ENCODE assay signal across 11 cellular contexts in the genomic region with DNA sequence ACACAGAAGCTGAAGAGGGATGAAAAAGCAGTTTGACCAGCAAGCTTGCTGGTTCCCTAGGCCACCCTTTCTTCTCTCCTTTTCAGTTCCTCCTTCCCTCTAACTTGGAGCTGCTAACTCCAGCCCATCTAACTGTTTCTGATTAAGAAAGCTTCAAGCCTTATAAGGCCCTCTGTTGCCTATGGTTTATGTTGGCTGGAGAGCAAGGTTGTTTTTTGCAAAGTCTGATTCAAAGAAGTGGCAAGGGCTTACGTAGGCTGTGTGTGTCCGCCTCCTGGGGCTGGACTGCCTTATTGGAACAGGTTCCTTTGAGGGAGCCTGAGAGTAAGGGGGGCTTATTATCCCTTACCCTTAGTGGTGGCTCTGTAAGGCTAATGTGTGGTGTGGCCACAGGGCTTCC. TPM values are rescaled to one million over a fixed set of nuclear protein-coding genes. Genes with fewer than 3 reads are reported as not detected.
DNase-seq lines count a peak whose midpoint lies in the region; ATAC-seq and TF ChIP-seq lines count a peak whose summit lies in the region.
"Had no signal": no experiment of that assay in that cellular context is flagged by ENCODE, and none has a peak within 500 bp of the region (broad histone marks: within the 10 kb centered on the region; RNA-seq: fewer than 3 reads in every experiment).

No MANE protein-coding gene starts in this region.

- DNase-seq in RPMI8226: peak; percentile 25
- peak; percentile 76 for DNase-seq in fibroblast of the aortic adventitia (ENCODE audit: low read depth)
- DNase-seq in progenitor cell of endocrine pancreas (ENCODE audit: low spot score, unreplicated experiment): no peak
- no peak for DNase-seq in activated T-helper 2 cell treated with anti-CD3 and anti-CD28 coated beads, Interferon-gamma antibody, Interleukin-2, Interleukin-4, amounts not matched to agents 10 μg/mL and 5 μg/mL and 100 μg/mL, durations not matched to agents 14 hours and 24 hours and 36 hours (ENCODE audit: low spot score)
- DNase-seq in WTC11 (ENCODE audit: low spot score): no peak
- no peak for DNase-seq in HCEC 1CT
- DNase-seq: DMS 273 treated with DMSO at 0.1 percent for 48 hours; stimulated activated CD8-positive, alpha-beta memory T cell treated with anti-CD3 and anti-CD28 coated beads, Interleukin-4, amount 100 ng/mL, for 48 hours; T-helper 1 cell had no signal

- peak overlapping the region in 3 of 5 donors; percentile 9 to 49 (median 32) for H3K9ac ChIP-seq in subcutaneous abdominal adipose tissue (ENCODE audit: low read length in 5 of 5)

- CTCF ChIA-PET in WTC11 (lab: Charles Lee): interaction anchor here (1.1 to 3.3 kb wide), 4 partner anchors 12 to 86 kb away, joined by 3 to 14 read pairs (median 4); no protein-coding TSS in a partner anchor

- H3K27ac Mint-ChIP-seq in progenitor cell of endocrine pancreas (no peak overlapping the region), WTC11 (no peak overlapping the region)
- no peak overlapping the region for H3K27ac Mint-ChIP-seq in activated T-helper 2 cell treated with anti-CD3 and anti-CD28 coated beads, Interferon-gamma antibody, Interleukin-2, Interleukin-4, amounts not matched to agents 10 μg/mL and 5 μg/mL and 100 μg/mL, durations not matched to agents 14 hours and 24 hours and 36 hours

- peaks cover 3% of the 10 kb centered on the region for H3K36me3 Mint-ChIP-seq in progenitor cell of endocrine pancreas (ENCODE audit: insufficient read depth)
- peaks cover 12% of the 10 kb centered on the region for H3K36me3 Mint-ChIP-seq in activated T-helper 2 cell treated with anti-CD3 and anti-CD28 coated beads, Interferon-gamma antibody, Interleukin-2, Interleukin-4, amounts not matched to agents 10 μg/mL and 5 μg/mL and 100 μg/mL, durations not matched to agents 14 hours and 24 hours and 36 hours (ENCODE audit: low read depth)
- no peaks in the 10 kb centered on the region for H3K36me3 Mint-ChIP-seq in WTC11

- no peaks in the 10 kb centered on the region for H3K36me3 ChIP-seq in subcutaneous abdominal adipose tissue (ENCODE audit: control insufficient read depth in 5 of 5, insufficient read depth in 5 of 5, low read length in 5 of 5)

- TF ChIP-seq CTCF in fibroblast of the aortic adventitia (IDR thresholded peaks at IDR 0.05; ENCODE audit: insufficient read depth, low read length): no peak
- TF ChIP-seq CTCF in progenitor cell of endocrine pancreas (IDR thresholded peaks at IDR 0.05; ENCODE audit: unreplicated experiment): no peak
- no peak for TF ChIP-seq CTCF in WTC11 (IDR thresholded peaks at IDR 0.05)

- H3K4me3 ChIP-seq in fibroblast of the aortic adventitia (ENCODE audit: low read depth, low read length) (no peak overlapping the region), subcutaneous abdominal adipose tissue (ENCODE audit: low read depth in 1 of 5, low read length in 5 of 5) (no peak overlapping the region)

- H3K27me3 Mint-ChIP-seq in progenitor cell of endocrine pancreas: no peaks in the 10 kb centered on the region
- H3K27me3 Mint-ChIP-seq in activated T-helper 2 cell treated with anti-CD3 and anti-CD28 coated beads, Interferon-gamma antibody, Interleukin-2, Interleukin-4, amounts not matched to agents 10 μg/mL and 5 μg/mL and 100 μg/mL, durations not matched to agents 14 hours and 24 hours and 36 hours (ENCODE audit: low read depth): no peaks in the 10 kb centered on the region
- no peaks in the 10 kb centered on the region for H3K27me3 Mint-ChIP-seq in WTC11 (ENCODE audit: low read depth)

- no peak for TF ChIP-seq POLR2A in GM18505 (IDR thresholded peaks at IDR 0.05; ENCODE audit: borderline replicate concordance, extremely low read depth, insufficient read depth, insufficient read length)

- peaks cover 15 to 83% (median 70%) of the 10 kb centered on the region in 5 donors for H3K4me1 ChIP-seq in subcutaneous abdominal adipose tissue (ENCODE audit: control insufficient read depth in 5 of 5, insufficient read depth in 5 of 5, low read length in 5 of 5)

- no peaks in the 10 kb centered on the region for H3K27me3 ChIP-seq in subcutaneous abdominal adipose tissue (ENCODE audit: control insufficient read depth in 5 of 5, insufficient read depth in 4 of 5, low read length in 5 of 5)

- no peak overlapping the region for H3K4me3 Mint-ChIP-seq in progenitor cell of endocrine pancreas (ENCODE audit: low read depth)
- no peak overlapping the region for H3K4me3 Mint-ChIP-seq in activated T-helper 2 cell treated with anti-CD3 and anti-CD28 coated beads, Interferon-gamma antibody, Interleukin-2, Interleukin-4, amounts not matched to agents 10 μg/mL and 5 μg/mL and 100 μg/mL, durations not matched to agents 14 hours and 24 hours and 36 hours (ENCODE audit: low read depth)
- no peak overlapping the region for H3K4me3 Mint-ChIP-seq in WTC11

- H3K4me1 Mint-ChIP-seq in progenitor cell of endocrine pancreas (ENCODE audit: low read depth) (peaks cover 33% of the 10 kb centered on the region), WTC11 (peaks cover 90% of the 10 kb centered on the region)
- peaks cover 26% of the 10 kb centered on the region for H3K4me1 Mint-ChIP-seq in activated T-helper 2 cell treated with anti-CD3 and anti-CD28 coated beads, Interferon-gamma antibody, Interleukin-2, Interleukin-4, amounts not matched to agents 10 μg/mL and 5 μg/mL and 100 μg/mL, durations not matched to agents 14 hours and 24 hours and 36 hours (ENCODE audit: low read depth)

- no peaks in the 10 kb centered on the region for H3K9me3 ChIP-seq in subcutaneous abdominal adipose tissue (ENCODE audit: control insufficient read depth in 5 of 5, low read length in 5 of 5)

- H3K9me3 Mint-ChIP-seq in progenitor cell of endocrine pancreas (ENCODE audit: low read depth): no peaks in the 10 kb centered on the region
- no peaks in the 10 kb centered on the region for H3K9me3 Mint-ChIP-seq in activated T-helper 2 cell treated with anti-CD3 and anti-CD28 coated beads, Interferon-gamma antibody, Interleukin-2, Interleukin-4, amounts not matched to agents 10 μg/mL and 5 μg/mL and 100 μg/mL, durations not matched to agents 14 hours and 24 hours and 36 hours
- H3K9me3 Mint-ChIP-seq in WTC11: no peaks in the 10 kb centered on the region

- peak; percentile 52 for ATAC-seq in GM18505 (IDR thresholded peaks at IDR 0.05; ENCODE audit: unreplicated experiment)
- no peak for ATAC-seq in WTC11

- POLR2A ChIA-PET in WTC11 (lab: Charles Lee): no interaction called here

- peak overlapping the region; percentile 24 for H3K27ac ChIP-seq in subcutaneous abdominal adipose tissue (ENCODE audit: low read depth, low read length)

- intact Hi-C loops in activated T-helper 2 cell treated with anti-CD3 and anti-CD28 coated beads, Interferon-gamma antibody, Interleukin-2, Interleukin-4, amounts not matched to agents 10 μg/mL and 5 μg/mL and 100 μg/mL, durations not matched to agents 14 hours and 24 hours and 36 hours (cut with micrococcal nuclease): no loop called here

TF ChIP-seq in WTC11, 78 proteins besides CTCF, POLR2A, EP300 and RAD21:
- TF ChIP-seq SMAD4 (CRISPR knock-in tag; IDR thresholded peaks at IDR 0.05): no peak
- no peak for TF ChIP-seq ATF3 (CRISPR knock-in tag; conservative IDR thresholded peaks at IDR 0.05)
- no peak for TF ChIP-seq FOXK1 (CRISPR knock-in tag; IDR thresholded peaks at IDR 0.05)
- TF ChIP-seq NFATC4 (CRISPR knock-in tag; IDR thresholded peaks at IDR 0.05): no peak
- TF ChIP-seq CREB1 (CRISPR knock-in tag; IDR thresholded peaks at IDR 0.05): no peak
- no peak for TF ChIP-seq ZNF219 (CRISPR knock-in tag; IDR thresholded peaks at IDR 0.05; ENCODE audit: borderline replicate concordance)
- no peak for TF ChIP-seq E2F5 (CRISPR knock-in tag; IDR thresholded peaks at IDR 0.05)
- TF ChIP-seq, protein P1, sequence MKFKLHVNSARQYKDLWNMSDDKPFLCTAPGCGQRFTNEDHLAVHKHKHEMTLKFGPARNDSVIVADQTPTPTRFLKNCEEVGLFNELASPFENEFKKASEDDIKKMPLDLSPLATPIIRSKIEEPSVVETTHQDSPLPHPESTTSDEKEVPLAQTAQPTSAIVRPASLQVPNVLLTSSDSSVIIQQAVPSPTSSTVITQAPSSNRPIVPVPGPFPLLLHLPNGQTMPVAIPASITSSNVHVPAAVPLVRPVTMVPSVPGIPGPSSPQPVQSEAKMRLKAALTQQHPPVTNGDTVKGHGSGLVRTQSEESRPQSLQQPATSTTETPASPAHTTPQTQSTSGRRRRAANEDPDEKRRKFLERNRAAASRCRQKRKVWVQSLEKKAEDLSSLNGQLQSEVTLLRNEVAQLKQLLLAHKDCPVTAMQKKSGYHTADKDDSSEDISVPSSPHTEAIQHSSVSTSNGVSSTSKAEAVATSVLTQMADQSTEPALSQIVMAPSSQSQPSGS (CRISPR knock-in tag; IDR thresholded peaks at IDR 0.05; ENCODE audit: borderline replicate concordance, low read depth): no peak
- TF ChIP-seq ZBTB21 (CRISPR knock-in tag; IDR thresholded peaks at IDR 0.05; ENCODE audit: borderline replicate concordance): no peak
- no peak for TF ChIP-seq OVOL2 (CRISPR knock-in tag; IDR thresholded peaks at IDR 0.05; ENCODE audit: borderline replicate concordance)
- no peak for TF ChIP-seq IRF1 (CRISPR knock-in tag; IDR thresholded peaks at IDR 0.05)

RNA-seq across cellular contexts. Expression of gene AKAP1, which starts 7.1 kb away (rescaled TPM):
- 12.9 and 23.6 TPM in 2 replicates for total RNA-seq in fibroblast of the aortic adventitia (ENCODE audit: low replicate concordance)
- total RNA-seq in progenitor cell of endocrine pancreas: 63.3 and 67.9 TPM in 2 replicates
- 38.7 and 45.0 TPM in 2 replicates for total RNA-seq in activated T-helper 2 cell treated with anti-CD3 and anti-CD28 coated beads, Interferon-gamma antibody, Interleukin-2, Interleukin-4, amounts not matched to agents 10 μg/mL and 5 μg/mL and 100 μg/mL, durations not matched to agents 14 hours and 24 hours and 36 hours
- total RNA-seq in WTC11 (2021): 55.9 to 74.5 TPM (median 56.2 TPM) in 3 replicates

Comparison
In these comparisons a context has a peak if more than half of its experiments do, and no peak if none do; other contexts are left out.
1. DNase-seq: peak in RPMI8226 (single experiment) and fibroblast of the aortic adventitia (single experiment); none in progenitor cell of endocrine pancreas (single experiment), activated T-helper 2 cell treated with anti-CD3 and anti-CD28 coated beads, Interferon-gamma antibody, Interleukin-2, Interleukin-4, amounts not matched to agents 10 μg/mL and 5 μg/mL and 100 μg/mL, durations not matched to agents 14 hours and 24 hours and 36 hours (single experiment), WTC11 (single experiment) and HCEC 1CT (single experiment).